In genomic region chr11:127073621-127074020, GRCh38 we compare ENCODE assay signal across 16 cellular contexts.
"Had no signal": no experiment of that assay in that cellular context is flagged by ENCODE, and none has a peak within 500 bp of the region (broad histone marks: within the 10 kb centered on the region; RNA-seq: fewer than 3 reads in every experiment).

No MANE protein-coding gene starts in this region.

- H3K9me3 ChIP-seq: lower lobe of right lung, stomach, thoracic aorta, upper lobe of right lung had no signal

- H3K27ac Mint-ChIP-seq: dendritic cell treated with granulocyte-macrophage colony-stimulating factor and Interleukin-4, amounts not matched to agents 40 ng/mL and 50 ng/mL, for 4 days; endodermal cell; mesothelial cell of epicardium had no signal

- H3K4me3 ChIP-seq: lower lobe of right lung, stomach, thoracic aorta, upper lobe of right lung had no signal

- H3K9me3 Mint-ChIP-seq: dendritic cell treated with granulocyte-macrophage colony-stimulating factor and Interleukin-4, amounts not matched to agents 40 ng/mL and 50 ng/mL, for 4 days; endodermal cell; mesothelial cell of epicardium; neural crest cell had no signal

- H3K4me1 ChIP-seq: lower lobe of right lung, stomach, upper lobe of right lung had no signal

- H3K4me1 Mint-ChIP-seq: mesothelial cell of epicardium, neural crest cell had no signal

- H3K36me3 ChIP-seq: lower lobe of right lung, stomach, thoracic aorta, upper lobe of right lung had no signal

- FAIRE-seq: frontal cortex had no signal

- H3K27me3 ChIP-seq: stomach, upper lobe of right lung had no signal

- H3K36me3 Mint-ChIP-seq: mesothelial cell of epicardium had no signal

- H3K4me3 Mint-ChIP-seq: dendritic cell treated with granulocyte-macrophage colony-stimulating factor and Interleukin-4, amounts not matched to agents 40 ng/mL and 50 ng/mL, for 4 days; endodermal cell; mesothelial cell of epicardium; neural crest cell had no signal

- H3K27ac ChIP-seq: lower lobe of right lung, stomach, thoracic aorta, upper lobe of right lung had no signal

- H3K27me3 Mint-ChIP-seq: dendritic cell treated with granulocyte-macrophage colony-stimulating factor and Interleukin-4, amounts not matched to agents 40 ng/mL and 50 ng/mL, for 4 days had no signal

- DNase-seq: activated CD4-positive, alpha-beta T cell treated with anti-CD3 and anti-CD28 coated beads for 1 hour; activated CD4-positive, alpha-beta T cell treated with anti-CD3 and anti-CD28 coated beads, Interleukin-2, amount 50 U/mL, for 4 hours; activated naive CD4-positive, alpha-beta T cell treated with Interleukin-2 at 50 U/mL for 16 hours; activated T-cell treated with anti-CD3 and anti-CD28 coated beads for 4 hours; aorta; lower lobe of right lung; stimulated activated CD4-positive, alpha-beta T cell treated with anti-CD3 and anti-CD28 coated beads, Interleukin-1b, Interleukin-23, amount 100 ng/mL, for 48 hours; stomach; T1000; upper lobe of right lung had no signal
